18 cellular contexts compared by ENCODE assay signal in the genomic region with DNA sequence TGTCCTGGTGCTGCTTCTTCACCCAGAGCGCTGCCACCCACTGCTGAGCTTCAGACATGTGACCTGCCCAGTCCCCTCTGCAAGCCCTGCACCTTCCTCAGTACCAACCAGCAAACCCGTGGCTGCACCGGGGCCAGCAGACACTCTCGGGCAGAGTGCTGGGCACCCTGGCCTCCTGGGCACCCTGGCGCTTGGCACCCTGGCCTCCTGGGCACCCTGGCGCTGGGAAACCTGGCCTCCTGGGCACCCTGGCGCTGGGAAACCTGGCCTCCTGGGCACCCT. TPM values are rescaled to one million over a fixed set of nuclear protein-coding genes. Genes with fewer than 3 reads are reported as not detected.
DNase-seq lines count a peak whose midpoint lies in the region; ATAC-seq, FAIRE-seq and TF ChIP-seq lines count a peak whose summit lies in the region.
"Had no signal": no experiment of that assay in that cellular context is flagged by ENCODE, and none has a peak within 500 bp of the region (broad histone marks: within the 10 kb centered on the region; RNA-seq: fewer than 3 reads in every experiment).

No MANE protein-coding gene starts in this region.

- peaks cover 0 to 13% (median under 1%) of the 10 kb centered on the region in 4 experiments; a peak in 4 of 7 replicates for H3K4me1 ChIP-seq in H1 (replicated peaks in 1 of 4; ENCODE audit: control insufficient read depth in 3 of 4, insufficient read depth in 4 of 4, low read length in 3 of 4)
- no peaks in the 10 kb centered on the region for H3K4me1 ChIP-seq in neuronal stem cell (ENCODE audit: control insufficient read depth in 2 of 2, insufficient read depth in 1 of 2, low read depth in 1 of 2, low read length in 2 of 2)
- no peaks in the 10 kb centered on the region; the same call in 1 of the 2 replicates for H3K4me1 ChIP-seq in GM23338 (ENCODE audit: insufficient read depth)

- H2BK120ac ChIP-seq in H1 (replicated peaks; ENCODE audit: low read depth, low read length) (no peak overlapping the region), neuronal stem cell (ENCODE audit: low read depth, low read length) (no peak overlapping the region)

- no peak overlapping the region for H3K4me3 Mint-ChIP-seq in GM23338
- H3K4me3 Mint-ChIP-seq: CD8-positive, alpha-beta T cell; H9 had no signal

- no peaks in the 10 kb centered on the region for H3K27me3 ChIP-seq in H1 (replicated peaks in 1 of 4; ENCODE audit: control insufficient read depth in 3 of 4, extremely low read depth in 1 of 4, insufficient read depth in 3 of 4, low read length in 3 of 4)
- peaks cover 0 to 5% (median 0%) of the 10 kb centered on the region in 3 experiments for H3K27me3 ChIP-seq in neuronal stem cell (ENCODE audit: control insufficient read depth in 3 of 3, insufficient read depth in 3 of 3, low read depth in 1 of 3, low read length in 3 of 3)
- H3K27me3 ChIP-seq in GM23338 (ENCODE audit: insufficient read depth): no peaks in the 10 kb centered on the region

- no peak for TF ChIP-seq EP300 in H1 (IDR thresholded peaks at IDR 0.05; ENCODE audit: borderline replicate concordance in 1 of 2, low read depth in 2 of 2, low read length in 2 of 2)

- H4K91ac ChIP-seq in H1 (replicated peaks; ENCODE audit: insufficient read length, low read length) (no peak overlapping the region), neuronal stem cell (ENCODE audit: low read depth, low read length, poor library complexity) (no peak overlapping the region)

- H2BK15ac ChIP-seq in H1 (ENCODE audit: low read length): no peak overlapping the region
- no peak overlapping the region for H2BK15ac ChIP-seq in neuronal stem cell (ENCODE audit: low read length)

- WGBS in H1 (ENCODE audit: extremely low coverage in 1 of 2, insufficient coverage in 1 of 2, insufficient read length in 1 of 2, insufficient replicate concordance in 2 of 2, low coverage in 1 of 2, low lambda C conversion rate in 2 of 2, missing lambda C conversion rate in 1 of 2), 2 experiments: 88% methylated on average over 7 of the region's 7 CpGs; no CpG with 5 or more reads in 1 of the 2 experiments
- no CpG with 5 or more reads among the region's 7 CpGs for WGBS in neuronal stem cell (ENCODE audit: extremely low coverage in 2 of 2, insufficient read length in 2 of 2, insufficient replicate concordance in 1 of 2), 2 donors

- intact Hi-C loops in Right ventricle myocardium superior (cut with DNase I) (no loop called here), left cardiac atrium (cut with DNase I) (loop anchor here in 1 of 2 donors (10.0 kb wide), 1 partner anchor 219 kb away; no protein-coding TSS in a partner anchor)

- no peaks in the 10 kb centered on the region for H3K9me2 ChIP-seq in GM23338 (ENCODE audit: insufficient read depth)

- no peaks in the 10 kb centered on the region for H3K36me3 Mint-ChIP-seq in GM23338 (ENCODE audit: low read depth)
- H3K36me3 Mint-ChIP-seq: CD8-positive, alpha-beta T cell had no signal

- POLR2A ChIA-PET in H1 (lab: Charles Lee; ENCODE audit: partially characterized antibody): no interaction called here

- peak overlapping the region; percentile 19; the same call in 1 of the 2 replicates for H3K18ac ChIP-seq in H1 (ENCODE audit: extremely low read depth, low read length)
- peak overlapping the region; percentile 66 for H3K18ac ChIP-seq in neuronal stem cell (ENCODE audit: low read length)

- ATAC-seq in Right ventricle myocardium superior (ENCODE audit: poor library complexity): no peak
- ATAC-seq in left cardiac atrium: no peak
- no peak for ATAC-seq in GM23338
- ATAC-seq: CD8-positive, alpha-beta T cell had no signal

- no peaks in the 10 kb centered on the region for H3K36me3 ChIP-seq in H1 (ENCODE audit: control insufficient read depth in 2 of 4, insufficient read depth in 4 of 4, low read length in 3 of 4)
- H3K36me3 ChIP-seq in neuronal stem cell (replicated peaks in 1 of 2; ENCODE audit: control insufficient read depth in 2 of 2, insufficient read depth in 2 of 2, low read length in 2 of 2): no peaks in the 10 kb centered on the region
- H3K36me3 ChIP-seq in GM23338 (ENCODE audit: insufficient read depth): no peaks in the 10 kb centered on the region
- H3K36me3 ChIP-seq: BLaER1 treated with 17β-estradiol and CSF1 and Interleukin-3, amounts not matched to agents 10 nM and 100 nM had no signal

- H3K9ac ChIP-seq in H1 (replicated peaks in 1 of 4; ENCODE audit: extremely low read depth in 1 of 4, low read depth in 3 of 4, low read length in 3 of 4): no peak overlapping the region
- H3K9ac ChIP-seq in neuronal stem cell (ENCODE audit: low read depth, low read length, poor library complexity): no peak overlapping the region
- H3K9ac ChIP-seq: BLaER1 treated with 17β-estradiol and CSF1 and Interleukin-3, amounts not matched to agents 10 nM and 100 nM had no signal

- no peaks in the 10 kb centered on the region for H3K9me3 ChIP-seq in H1 (ENCODE audit: insufficient read depth in 2 of 2, low read depth in 1 of 2, low read length in 1 of 2)
- H3K9me3 ChIP-seq in neuronal stem cell (replicated peaks in 1 of 2; ENCODE audit: control insufficient read depth in 2 of 2, insufficient read depth in 1 of 2, low read depth in 1 of 2, low read length in 2 of 2): no peaks in the 10 kb centered on the region
- H3K9me3 ChIP-seq: BLaER1 treated with 17β-estradiol and CSF1 and Interleukin-3, amounts not matched to agents 10 nM and 100 nM had no signal

- TF ChIP-seq RAD21 in H1 (IDR thresholded peaks at IDR 0.05 in 1 of 2, conservative IDR thresholded peaks at IDR 0.05 in 1 of 2; ENCODE audit: low read depth in 2 of 2, low read length in 2 of 2): no peak

- H3K4ac ChIP-seq in H1 (replicated peaks; ENCODE audit: insufficient read length, low read depth, low read length) (no peak overlapping the region), neuronal stem cell (ENCODE audit: low read length) (no peak overlapping the region)

- H3K4me1 Mint-ChIP-seq in GM23338: peaks cover 25% of the 10 kb centered on the region

- H3K56ac ChIP-seq in H1 (replicated peaks; ENCODE audit: insufficient read length, low read depth, low read length): no peak overlapping the region

- H3K4me3 ChIP-seq in H1 (ENCODE audit: extremely low read depth in 1 of 4, insufficient read depth in 2 of 4, low read depth in 3 of 4, low read length in 4 of 4) (no peak overlapping the region), neuronal stem cell (ENCODE audit: low read length in 2 of 2) (peak overlapping the region in 1 of 2 donors; percentile 24), GM23338 (no peak overlapping the region)
- H3K4me3 ChIP-seq: BLaER1 treated with 17β-estradiol and CSF1 and Interleukin-3, amounts not matched to agents 10 nM and 100 nM had no signal

- 0 out of 2 replicates have a peak, but pooled peaks cover 1% of the 10 kb centered on the region for H3K23me2 ChIP-seq in H1 (ENCODE audit: low read depth, low read length)

- no peaks in the 10 kb centered on the region for H3K79me2 ChIP-seq in H1 (ENCODE audit: control insufficient read depth in 1 of 2, insufficient read depth in 2 of 2, low read length in 2 of 2)
- no peaks in the 10 kb centered on the region for H3K79me2 ChIP-seq in GM23338 (replicated peaks; ENCODE audit: insufficient read depth)

- no peak overlapping the region for H4K5ac ChIP-seq in H1 (ENCODE audit: insufficient read length, low read depth, low read length)

- no peak overlapping the region for H2BK5ac ChIP-seq in H1 (ENCODE audit: low read depth, low read length)
- peak overlapping the region; percentile 39 for H2BK5ac ChIP-seq in neuronal stem cell (ENCODE audit: low read length)

- H3K14ac ChIP-seq in H1 (ENCODE audit: insufficient read length): no peak overlapping the region
- H3K14ac ChIP-seq in neuronal stem cell (ENCODE audit: low read length): peak overlapping the region; percentile 72

- no peak for FAIRE-seq in H1 (lab: Jason Lieb, UNC)

- H3K27ac ChIP-seq in H1 (ENCODE audit: low read depth, low read length): no peak overlapping the region
- H3K27ac ChIP-seq in neuronal stem cell (replicated peaks; ENCODE audit: low read length): no peak overlapping the region
- H3K27ac ChIP-seq in GM23338 (ENCODE audit: low read depth): no peak overlapping the region
- H3K27ac ChIP-seq: BLaER1 treated with 17β-estradiol and CSF1 and Interleukin-3, amounts not matched to agents 10 nM and 100 nM had no signal

- no peak for TF ChIP-seq POLR2A in H1 (IDR thresholded peaks at IDR 0.05; ENCODE audit: control extremely low read depth in 1 of 2, low read depth in 2 of 2, low read length in 2 of 2)

- H3K27ac Mint-ChIP-seq in GM23338: no peak overlapping the region
- H3K27ac Mint-ChIP-seq: CD8-positive, alpha-beta T cell; H9 had no signal

- no peak overlapping the region for H2BK20ac ChIP-seq in H1 (ENCODE audit: low read length)

- peak; percentile 33 for DNase-seq in Right ventricle myocardium superior
- DNase-seq in left cardiac atrium: no peak
- no peak for DNase-seq in H1 (ENCODE audit: low read depth in 1 of 2, low spot score in 2 of 2)
- no peak for DNase-seq in neuronal stem cell (ENCODE audit: low spot score)
- no peak for DNase-seq in globus pallidus (ENCODE audit: low spot score)
- DNase-seq in GM23338 (ENCODE audit: low spot score): no peak
- DNase-seq in NCI-H2107 (lab: John Stamatoyannopoulos, UW): no peak
- DNase-seq: 8988T; Calu3; CD8-positive, alpha-beta T cell; DMS79 treated with DMSO at 0.1 percent for 48 hours; GF-D8; GOT3; H9 had no signal

- peaks cover 4% of the 10 kb centered on the region for H3K27me3 Mint-ChIP-seq in GM23338 (ENCODE audit: insufficient read depth, low read depth, poor library complexity)

- H2AK5ac ChIP-seq in H1 (ENCODE audit: low read depth, low read length): no peak overlapping the region
- H2AK5ac ChIP-seq in neuronal stem cell (ENCODE audit: low read depth, low read length): peak overlapping the region; percentile 23

- CTCF ChIA-PET in H1 (lab: Charles Lee; ENCODE audit: partially characterized antibody): interaction anchor here (0.7 to 2.0 kb wide), 7 partner anchors 18 to 220 kb away, joined by 3 to 7 read pairs (median 3); no protein-coding TSS in a partner anchor

- H4K8ac ChIP-seq in H1 (ENCODE audit: extremely low read depth, insufficient read depth, low read length): peak overlapping the region; percentile 45; the same call in 1 of the 2 replicates
- H4K8ac ChIP-seq in neuronal stem cell (ENCODE audit: low read depth, low read length): no peak overlapping the region

- H3K4me2 ChIP-seq in H1 (ENCODE audit: insufficient read depth in 1 of 2, low read depth in 2 of 2, low read length in 2 of 2) (no peak overlapping the region), neuronal stem cell (ENCODE audit: insufficient read depth, low read length, poor library complexity, severe bottlenecking) (no peak overlapping the region), GM23338 (no peak overlapping the region)

- peak overlapping the region; percentile 39; the same call in 1 of the 2 replicates for H2BK12ac ChIP-seq in H1 (ENCODE audit: low read depth, low read length)
- H2BK12ac ChIP-seq in neuronal stem cell (ENCODE audit: low read length): no peak overlapping the region

- H3K9me3 Mint-ChIP-seq in GM23338: no peaks in the 10 kb centered on the region
- H3K9me3 Mint-ChIP-seq: CD8-positive, alpha-beta T cell; H9 had no signal

- TF ChIP-seq CTCF in H1 (IDR thresholded peaks at IDR 0.05; ENCODE audit: control extremely low read depth in 1 of 3, insufficient read depth in 1 of 3, low read depth in 1 of 3, low read length in 3 of 3): no peak
- no peak for TF ChIP-seq CTCF in GM23338 (conservative IDR thresholded peaks at IDR 0.05; ENCODE audit: low read depth in 2 of 2)

- no peak overlapping the region for H2AFZ ChIP-seq in H1 (ENCODE audit: low read length)
- H2AFZ ChIP-seq in neuronal stem cell (ENCODE audit: low read length): no peak overlapping the region
- no peak overlapping the region for H2AFZ ChIP-seq in GM23338

- H3K23ac ChIP-seq in H1 (ENCODE audit: insufficient read length) (no peak overlapping the region), neuronal stem cell (ENCODE audit: low read depth, low read length, poor library complexity) (no peak overlapping the region)

- H4K20me1 ChIP-seq in H1 (replicated peaks in 1 of 2; ENCODE audit: control insufficient read depth in 1 of 2, insufficient read depth in 2 of 2, low read length in 2 of 2): no peaks in the 10 kb centered on the region
- no peaks in the 10 kb centered on the region for H4K20me1 ChIP-seq in GM23338 (replicated peaks; ENCODE audit: insufficient read depth)

- H3K79me1 ChIP-seq in H1 (ENCODE audit: low read depth, low read length) (no peaks in the 10 kb centered on the region), neuronal stem cell (ENCODE audit: low read depth, low read length) (no peaks in the 10 kb centered on the region)

- no peaks in the 10 kb centered on the region for H3F3A ChIP-seq in GM23338 (replicated peaks; ENCODE audit: low read depth)

RNA-seq across cellular contexts. Expression of a gene that starts 31.7 kb away (rescaled TPM):
- total RNA-seq in Right ventricle myocardium superior (172 TPM), left cardiac atrium (10 to 100 TPM; 53.7 to 54.1 TPM)
- total RNA-seq in H1 (2021; fragmentation: NEBNext Ultra II Directional; extraction: Animal tissue kit (Norgen Biotek cat#: 25700)): 38.6 and 39.7 TPM in 2 replicates
- polyA plus RNA-seq in H1 (2011; rRNA removed) (23.5 and 37.5 TPM in 2 replicates), GM23338 (2016; fragmentation: Nextera tagmentation; extraction: Ambion mirVana) (7.4 TPM in 2 replicates)
- polyA plus RNA-seq in H1 (2011; cell fraction: cytosol; rRNA removed): 26.4 TPM
- 181 TPM for polyA plus RNA-seq in H1 (2011; cell fraction: nucleus; rRNA removed)
- 27.4 to 47.0 TPM (median 38.9 TPM) in 4 replicates for polyA plus RNA-seq in H1 (2012, experiment 1 of 2)
- 19.5 TPM for polyA plus RNA-seq in H1 (2012, experiment 2 of 2)
- 27.2 TPM for polyA plus RNA-seq in H1 (2013, experiment 1 of 2)
- polyA plus RNA-seq in H1 (2013, experiment 2 of 2): 24.9 TPM
- polyA minus RNA-seq in H1 (2011; rRNA and poly(A)+ RNA removed): 23.8 and 28.1 TPM in 2 replicates
- 33.8 TPM for polyA minus RNA-seq in H1 (2011; cell fraction: cytosol; rRNA and poly(A)+ RNA removed)
- 44.5 TPM for polyA minus RNA-seq in H1 (2011; cell fraction: nucleus; rRNA and poly(A)+ RNA removed)
- 25.7 TPM for polyA plus RNA-seq in neuronal stem cell (2013, experiment 1 of 2)
- polyA plus RNA-seq in neuronal stem cell (2013, experiment 2 of 2): 25.0 TPM
- 32.2 TPM in 2 replicates for total RNA-seq in GM23338 (2014; rRNA removed; shearing (Covaris generic))

RNA-seq across cellular contexts. Expression of a gene that starts 57.8 kb away (rescaled TPM):
- not detected for total RNA-seq in Right ventricle myocardium superior
- total RNA-seq in left cardiac atrium: not detected
- not detected in 2 replicates for total RNA-seq in H1 (2021; fragmentation: NEBNext Ultra II Directional; extraction: Animal tissue kit (Norgen Biotek cat#: 25700))
- polyA plus RNA-seq in H1 (2011; rRNA removed): 0.02 and 0.03 TPM in 2 replicates
- polyA plus RNA-seq in H1 (2011; cell fraction: cytosol; rRNA removed): 0.03 TPM
- polyA plus RNA-seq in H1 (2011; cell fraction: nucleus; rRNA removed): 0.06 TPM
- 0.05 TPM in 1 of 4 replicates, not detected in the others for polyA plus RNA-seq in H1 (2012, experiment 1 of 2)
- polyA plus RNA-seq in H1 (2012, experiment 2 of 2): 0.03 TPM
- not detected for polyA plus RNA-seq in H1 (2013, experiment 1 of 2)
- polyA plus RNA-seq in H1 (2013, experiment 2 of 2): 0.02 TPM
- 0.22 TPM in 1 of 2 replicates, not detected in the other for polyA minus RNA-seq in H1 (2011; rRNA and poly(A)+ RNA removed)
- not detected for polyA minus RNA-seq in H1 (2011; cell fraction: cytosol; rRNA and poly(A)+ RNA removed)
- not detected for polyA minus RNA-seq in H1 (2011; cell fraction: nucleus; rRNA and poly(A)+ RNA removed)
- polyA plus RNA-seq in neuronal stem cell (2013, experiment 1 of 2): not detected
- not detected for polyA plus RNA-seq in neuronal stem cell (2013, experiment 2 of 2)
- total RNA-seq in GM23338 (2014; rRNA removed; shearing (Covaris generic)): not detected in 2 replicates
- not detected in 2 replicates for polyA plus RNA-seq in GM23338 (2016; fragmentation: Nextera tagmentation; extraction: Ambion mirVana)
- total RNA-seq: A673; Calu3; CD8-positive, alpha-beta T cell; H9; HT-29 had no signal
- polyA plus RNA-seq: AG04450 had no signal
